ENCODE assay signal across 1 cellular context in the genomic region with DNA sequence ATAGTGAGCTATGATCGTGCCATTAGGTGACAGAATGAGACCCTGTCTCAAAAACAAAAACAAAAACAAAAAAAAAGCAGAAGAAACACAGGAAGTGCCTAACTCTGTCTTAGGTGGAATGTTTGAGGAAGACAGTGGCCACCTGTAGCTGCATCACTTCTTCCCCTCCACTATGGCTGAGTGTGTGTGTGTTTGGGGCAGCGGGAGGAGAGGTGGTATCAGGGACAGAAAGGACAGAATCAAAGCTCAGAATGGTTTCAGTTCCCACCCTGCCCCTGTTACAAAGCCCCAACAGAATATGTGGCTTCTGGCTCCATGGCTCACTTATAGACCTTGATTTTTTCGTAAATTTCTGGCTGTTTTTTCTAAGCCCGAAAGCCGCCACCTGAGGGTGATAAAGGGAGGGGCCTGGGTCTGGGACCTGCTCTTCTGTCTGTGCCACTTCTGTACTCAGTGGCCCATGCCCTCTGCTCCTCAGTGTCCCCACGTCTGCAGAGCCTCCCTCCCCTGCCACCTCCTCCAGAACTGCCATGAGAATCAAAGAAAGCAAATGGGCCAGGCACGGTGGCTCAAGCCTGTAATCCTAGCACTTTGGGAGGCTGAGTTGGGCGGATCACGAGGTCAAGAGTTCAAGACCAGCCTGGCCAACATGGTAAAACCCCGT.
TF ChIP-seq lines count a peak whose summit lies in the region.

No MANE protein-coding gene starts in this region.

TF ChIP-seq in GM23338, 12 proteins besides CTCF, POLR2A, EP300 and RAD21:
- TF ChIP-seq, protein P1, sequence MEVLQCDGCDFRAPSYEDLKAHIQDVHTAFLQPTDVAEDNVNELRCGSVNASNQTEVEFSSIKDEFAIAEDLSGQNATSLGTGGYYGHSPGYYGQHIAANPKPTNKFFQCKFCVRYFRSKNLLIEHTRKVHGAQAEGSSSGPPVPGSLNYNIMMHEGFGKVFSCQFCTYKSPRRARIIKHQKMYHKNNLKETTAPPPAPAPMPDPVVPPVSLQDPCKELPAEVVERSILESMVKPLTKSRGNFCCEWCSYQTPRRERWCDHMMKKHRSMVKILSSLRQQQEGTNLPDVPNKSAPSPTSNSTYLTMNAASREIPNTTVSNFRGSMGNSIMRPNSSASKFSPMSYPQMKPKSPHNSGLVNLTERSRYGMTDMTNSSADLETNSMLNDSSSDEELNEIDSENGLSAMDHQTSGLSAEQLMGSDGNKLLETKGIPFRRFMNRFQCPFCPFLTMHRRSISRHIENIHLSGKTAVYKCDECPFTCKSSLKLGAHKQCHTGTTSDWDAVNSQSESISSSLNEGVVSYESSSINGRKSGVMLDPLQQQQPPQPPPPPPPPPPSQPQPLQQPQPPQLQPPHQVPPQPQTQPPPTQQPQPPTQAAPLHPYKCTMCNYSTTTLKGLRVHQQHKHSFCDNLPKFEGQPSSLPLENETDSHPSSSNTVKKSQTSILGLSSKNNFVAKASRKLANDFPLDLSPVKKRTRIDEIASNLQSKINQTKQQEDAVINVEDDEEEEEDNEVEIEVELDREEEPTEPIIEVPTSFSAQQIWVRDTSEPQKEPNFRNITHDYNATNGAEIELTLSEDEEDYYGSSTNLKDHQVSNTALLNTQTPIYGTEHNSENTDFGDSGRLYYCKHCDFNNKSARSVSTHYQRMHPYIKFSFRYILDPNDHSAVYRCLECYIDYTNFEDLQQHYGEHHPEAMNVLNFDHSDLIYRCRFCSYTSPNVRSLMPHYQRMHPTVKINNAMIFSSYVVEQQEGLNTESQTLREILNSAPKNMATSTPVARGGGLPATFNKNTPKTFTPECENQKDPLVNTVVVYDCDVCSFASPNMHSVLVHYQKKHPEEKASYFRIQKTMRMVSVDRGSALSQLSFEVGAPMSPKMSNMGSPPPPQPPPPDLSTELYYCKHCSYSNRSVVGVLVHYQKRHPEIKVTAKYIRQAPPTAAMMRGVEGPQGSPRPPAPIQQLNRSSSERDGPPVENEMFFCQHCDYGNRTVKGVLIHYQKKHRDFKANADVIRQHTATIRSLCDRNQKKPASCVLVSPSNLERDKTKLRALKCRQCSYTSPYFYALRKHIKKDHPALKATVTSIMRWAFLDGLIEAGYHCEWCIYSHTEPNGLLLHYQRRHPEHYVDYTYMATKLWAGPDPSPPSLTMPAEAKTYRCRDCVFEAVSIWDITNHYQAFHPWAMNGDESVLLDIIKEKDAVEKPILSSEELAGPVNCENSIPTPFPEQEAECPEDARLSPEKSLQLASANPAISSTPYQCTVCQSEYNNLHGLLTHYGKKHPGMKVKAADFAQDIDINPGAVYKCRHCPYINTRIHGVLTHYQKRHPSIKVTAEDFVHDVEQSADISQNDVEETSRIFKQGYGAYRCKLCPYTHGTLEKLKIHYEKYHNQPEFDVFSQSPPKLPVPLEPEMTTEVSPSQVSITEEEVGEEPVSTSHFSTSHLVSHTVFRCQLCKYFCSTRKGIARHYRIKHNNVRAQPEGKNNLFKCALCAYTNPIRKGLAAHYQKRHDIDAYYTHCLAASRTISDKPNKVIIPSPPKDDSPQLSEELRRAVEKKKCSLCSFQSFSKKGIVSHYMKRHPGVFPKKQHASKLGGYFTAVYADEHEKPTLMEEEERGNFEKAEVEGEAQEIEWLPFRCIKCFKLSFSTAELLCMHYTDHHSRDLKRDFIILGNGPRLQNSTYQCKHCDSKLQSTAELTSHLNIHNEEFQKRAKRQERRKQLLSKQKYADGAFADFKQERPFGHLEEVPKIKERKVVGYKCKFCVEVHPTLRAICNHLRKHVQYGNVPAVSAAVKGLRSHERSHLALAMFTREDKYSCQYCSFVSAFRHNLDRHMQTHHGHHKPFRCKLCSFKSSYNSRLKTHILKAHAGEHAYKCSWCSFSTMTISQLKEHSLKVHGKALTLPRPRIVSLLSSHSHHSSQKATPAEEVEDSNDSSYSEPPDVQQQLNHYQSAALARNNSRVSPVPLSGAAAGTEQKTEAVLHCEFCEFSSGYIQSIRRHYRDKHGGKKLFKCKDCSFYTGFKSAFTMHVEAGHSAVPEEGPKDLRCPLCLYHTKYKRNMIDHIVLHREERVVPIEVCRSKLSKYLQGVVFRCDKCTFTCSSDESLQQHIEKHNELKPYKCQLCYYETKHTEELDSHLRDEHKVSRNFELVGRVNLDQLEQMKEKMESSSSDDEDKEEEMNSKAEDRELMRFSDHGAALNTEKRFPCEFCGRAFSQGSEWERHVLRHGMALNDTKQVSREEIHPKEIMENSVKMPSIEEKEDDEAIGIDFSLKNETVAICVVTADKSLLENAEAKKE (CRISPR knock-in tag; IDR thresholded peaks at IDR 0.05) = no peak
- TF ChIP-seq STAT1 (IDR thresholded peaks at IDR 0.05; ENCODE audit: unreplicated experiment) (no peak), POLR2AphosphoS5 (IDR thresholded peaks at IDR 0.05; ENCODE audit: low read depth) (no peak), EZH2phosphoT487 (IDR thresholded peaks at IDR 0.05; ENCODE audit: unreplicated experiment) (no peak), ZNF114 (CRISPR knock-in tag; IDR thresholded peaks at IDR 0.05) (no peak)
- TF ChIP-seq, protein P2, sequence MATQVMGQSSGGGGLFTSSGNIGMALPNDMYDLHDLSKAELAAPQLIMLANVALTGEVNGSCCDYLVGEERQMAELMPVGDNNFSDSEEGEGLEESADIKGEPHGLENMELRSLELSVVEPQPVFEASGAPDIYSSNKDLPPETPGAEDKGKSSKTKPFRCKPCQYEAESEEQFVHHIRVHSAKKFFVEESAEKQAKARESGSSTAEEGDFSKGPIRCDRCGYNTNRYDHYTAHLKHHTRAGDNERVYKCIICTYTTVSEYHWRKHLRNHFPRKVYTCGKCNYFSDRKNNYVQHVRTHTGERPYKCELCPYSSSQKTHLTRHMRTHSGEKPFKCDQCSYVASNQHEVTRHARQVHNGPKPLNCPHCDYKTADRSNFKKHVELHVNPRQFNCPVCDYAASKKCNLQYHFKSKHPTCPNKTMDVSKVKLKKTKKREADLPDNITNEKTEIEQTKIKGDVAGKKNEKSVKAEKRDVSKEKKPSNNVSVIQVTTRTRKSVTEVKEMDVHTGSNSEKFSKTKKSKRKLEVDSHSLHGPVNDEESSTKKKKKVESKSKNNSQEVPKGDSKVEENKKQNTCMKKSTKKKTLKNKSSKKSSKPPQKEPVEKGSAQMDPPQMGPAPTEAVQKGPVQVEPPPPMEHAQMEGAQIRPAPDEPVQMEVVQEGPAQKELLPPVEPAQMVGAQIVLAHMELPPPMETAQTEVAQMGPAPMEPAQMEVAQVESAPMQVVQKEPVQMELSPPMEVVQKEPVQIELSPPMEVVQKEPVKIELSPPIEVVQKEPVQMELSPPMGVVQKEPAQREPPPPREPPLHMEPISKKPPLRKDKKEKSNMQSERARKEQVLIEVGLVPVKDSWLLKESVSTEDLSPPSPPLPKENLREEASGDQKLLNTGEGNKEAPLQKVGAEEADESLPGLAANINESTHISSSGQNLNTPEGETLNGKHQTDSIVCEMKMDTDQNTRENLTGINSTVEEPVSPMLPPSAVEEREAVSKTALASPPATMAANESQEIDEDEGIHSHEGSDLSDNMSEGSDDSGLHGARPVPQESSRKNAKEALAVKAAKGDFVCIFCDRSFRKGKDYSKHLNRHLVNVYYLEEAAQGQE (IDR thresholded peaks at IDR 0.05; ENCODE audit: unreplicated experiment) = no peak
